ENCODE assay signal across 10 cellular contexts in genomic region chr4:186029731-186030421, GRCh38. TPM values are rescaled to one million over a fixed set of nuclear protein-coding genes. Genes with fewer than 3 reads are reported as not detected.
A peak's percentile ranks its signal among the peaks of the same experiment; 100 is the strongest.
DNase-seq lines count a peak whose midpoint lies in the region; ATAC-seq and TF ChIP-seq lines count a peak whose summit lies in the region.
"Had no signal": no experiment of that assay in that cellular context is flagged by ENCODE, and none has a peak within 500 bp of the region (broad histone marks: within the 10 kb centered on the region; RNA-seq: fewer than 3 reads in every experiment).

No MANE protein-coding gene starts in this region.

- H3K4me2 ChIP-seq in BLaER1 = peak overlapping the region; percentile 40

- H3K27me3 ChIP-seq in BLaER1 (no peaks in the 10 kb centered on the region), Peyer's patch (no peaks in the 10 kb centered on the region)

- H3K4me3 Mint-ChIP-seq in CD14-positive monocyte = no peak overlapping the region
- H3K4me3 Mint-ChIP-seq: T-helper 1 cell treated with Interleukin-12 subunit alpha and Interleukin-12 subunit beta and Interleukin-4 antibody, amounts not matched to agents 30 μg/mL and 1 μg/mL, for 36 hours had no signal

- H3K4me1 ChIP-seq in BLaER1 (peaks cover 35% of the 10 kb centered on the region), Peyer's patch (peaks cover 0 to 17% (median 0%) of the 10 kb centered on the region in 4 donors)

- H3K27ac Mint-ChIP-seq in CD14-positive monocyte = peak overlapping the region in 1 of 7 donors; percentile 18
- H3K27ac Mint-ChIP-seq: T-helper 1 cell treated with Interleukin-12 subunit alpha and Interleukin-12 subunit beta and Interleukin-4 antibody, amounts not matched to agents 30 μg/mL and 1 μg/mL, for 36 hours had no signal

- H3K9ac ChIP-seq in BLaER1 = no peak overlapping the region

- peaks cover 0 to 19% (median 15%) of the 10 kb centered on the region in 7 donors for H3K9me3 Mint-ChIP-seq in CD14-positive monocyte

- H3K36me3 ChIP-seq in BLaER1 (no peaks in the 10 kb centered on the region), Peyer's patch (no peaks in the 10 kb centered on the region)

- TF ChIP-seq CTCF in Peyer's patch (IDR thresholded peaks at IDR 0.05) (no peak), CD14-positive monocyte (IDR thresholded peaks at IDR 0.05) (no peak)

- H4K20me1 ChIP-seq in BLaER1 = no peaks in the 10 kb centered on the region

- intact Hi-C loops in CD14-positive monocyte (cut with micrococcal nuclease) = loop anchor here in 1 of 2 donors (10.0 kb wide), 1 partner anchor 995 kb away; no protein-coding TSS in a partner anchor

- H3K4me1 Mint-ChIP-seq in CD14-positive monocyte = no peaks in the 10 kb centered on the region

- DNase-seq in Peyer's patch (no peak), fibroblast of the conjunctiva (ENCODE audit: low read depth) (peak; percentile 76), nucleus accumbens (lab: John Stamatoyannopoulos, UW) (peak in 29 of 56 donors; percentile 1 to 56 (median 21)), mesenteric fat pad (ENCODE audit: low spot score) (no peak), ACHN (no peak), CD14-positive monocyte (ENCODE audit: low spot score) (no peak)
- DNase-seq: GF-D8 had no signal

- no peak overlapping the region for H3K4me3 ChIP-seq in BLaER1
- peak overlapping the region in 1 of 4 donors; percentile 0 for H3K4me3 ChIP-seq in Peyer's patch

- H3K9me3 ChIP-seq in BLaER1 (peaks cover 45% of the 10 kb centered on the region), Peyer's patch (no peaks in the 10 kb centered on the region)

- in situ Hi-C loops in ACHN (cut with HindIII; ENCODE audit: low pct_ligation_motif_present, low pct_unique_long_range_greater_than_20kb, low sequenced_read_pairs) = no loop called here

- ATAC-seq in GM18909 (IDR thresholded peaks at IDR 0.05; ENCODE audit: poor library complexity, unreplicated experiment) = no peak

- TF ChIP-seq POLR2A in Peyer's patch (IDR thresholded peaks at IDR 0.05) = no peak

- H3K36me3 Mint-ChIP-seq in CD14-positive monocyte = no peaks in the 10 kb centered on the region

- peaks cover 12 to 23% (median 13%) of the 10 kb centered on the region in 3 donors for H3K27me3 Mint-ChIP-seq in CD14-positive monocyte (ENCODE audit: low read depth in 3 of 3)

- H3K27ac ChIP-seq in BLaER1 (no peak overlapping the region), Peyer's patch (peak overlapping the region; percentile 1 to 64 (median 45))

RNA-seq across cellular contexts. Expression of gene TLR3, which starts 39.1 kb away (rescaled TPM):
- total RNA-seq in Peyer's patch = 10 to 100 TPM in 3 of 4 donors, 1 to 10 TPM in 1; 5.0 to 49.4 (median 12.8) TPM
- 10.9 TPM for total RNA-seq in mesenteric fat pad
- under 1 TPM in 1 of 2 donors, not detected in 1; 0.09 TPM for polyA plus RNA-seq in CD14-positive monocyte

Comparison
In these comparisons a context has a peak if more than half of its experiments do, and no peak if none do; other contexts are left out.
1. DNase-seq: peak in fibroblast of the conjunctiva (single experiment) and nucleus accumbens (29 of 56); none in Peyer's patch (0 of 3), mesenteric fat pad (single experiment), ACHN (single experiment) and CD14-positive monocyte (single experiment).